Comparison of ENCODE assay signal across 27 cellular contexts in the genomic region with DNA sequence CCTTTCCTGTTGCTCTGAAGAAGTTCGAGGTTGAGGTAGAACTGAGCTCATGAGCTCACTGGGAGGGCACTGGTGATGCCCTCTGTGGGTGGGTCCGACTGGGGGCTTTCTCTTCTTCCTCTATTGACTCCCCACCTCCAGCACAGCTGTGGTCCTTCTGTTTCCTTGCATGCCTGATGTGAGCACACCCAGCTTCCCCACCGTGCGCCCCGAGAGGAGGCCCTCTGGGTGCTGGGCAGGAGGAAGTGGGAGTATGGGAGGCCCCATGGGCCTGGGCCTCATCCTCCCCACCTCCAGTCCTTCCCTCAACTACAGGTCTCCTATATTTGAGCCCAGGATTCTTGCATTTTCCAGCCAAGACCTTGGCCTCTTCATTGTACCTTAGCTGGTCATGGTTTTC. TPM values are rescaled to one million over a fixed set of nuclear protein-coding genes. Genes with fewer than 3 reads are reported as not detected.
DNase-seq lines count a peak whose midpoint lies in the region; ATAC-seq and TF ChIP-seq lines count a peak whose summit lies in the region.
"Had no signal": no experiment of that assay in that cellular context is flagged by ENCODE, and none has a peak within 500 bp of the region (broad histone marks: within the 10 kb centered on the region; RNA-seq: fewer than 3 reads in every experiment).

No MANE protein-coding gene starts in this region.

- no peaks in the 10 kb centered on the region for H3K36me3 ChIP-seq in esophagus squamous epithelium
- H3K36me3 ChIP-seq in stomach = no peaks in the 10 kb centered on the region
- H3K36me3 ChIP-seq in MG63 = peaks cover 19% of the 10 kb centered on the region
- H3K36me3 ChIP-seq: brain microvascular endothelial cell, left ventricle myocardium inferior, right lobe of liver had no signal

- H3K4me1 ChIP-seq in esophagus squamous epithelium (peaks cover 0 to 45% (median 10%) of the 10 kb centered on the region in 3 donors), stomach (peaks cover 6 to 53% (median 22%) of the 10 kb centered on the region in 4 donors)
- H3K4me1 ChIP-seq: right lobe of liver had no signal

- H3K9me3 ChIP-seq in esophagus squamous epithelium = no peaks in the 10 kb centered on the region
- H3K9me3 ChIP-seq in stomach = no peaks in the 10 kb centered on the region
- H3K9me3 ChIP-seq in MG63 = no peaks in the 10 kb centered on the region
- H3K9me3 ChIP-seq: left ventricle myocardium inferior, right lobe of liver had no signal

- TF ChIP-seq CTCF in esophagus squamous epithelium (IDR thresholded peaks at IDR 0.05) (no peak), stomach (IDR thresholded peaks at IDR 0.05) (no peak), GM13976 (IDR thresholded peaks at IDR 0.05; ENCODE audit: borderline replicate concordance, control extremely low read depth, extremely low read depth, insufficient read depth, missing control alignments) (no peak)

- no peak overlapping the region for H3K4me3 ChIP-seq in esophagus squamous epithelium
- no peak overlapping the region for H3K4me3 ChIP-seq in stomach
- no peak overlapping the region for H3K4me3 ChIP-seq in MG63
- H3K4me3 ChIP-seq: left ventricle myocardium inferior, right lobe of liver had no signal

- in situ Hi-C loops in GM13976 (cut with MboI; ENCODE audit: low sequenced_read_pairs, unreplicated experiment) = no loop called here

- no peak for TF ChIP-seq EP300 in stomach (IDR thresholded peaks at IDR 0.05)

- ATAC-seq in GM18511 (IDR thresholded peaks at IDR 0.05; ENCODE audit: unreplicated experiment) = no peak
- ATAC-seq: right lobe of liver, WTC11 had no signal

- H3K27me3 ChIP-seq in esophagus squamous epithelium = peaks cover 0 to 35% (median 0%) of the 10 kb centered on the region in 4 donors
- H3K27me3 ChIP-seq in stomach = peaks cover 0 to 43% (median 29%) of the 10 kb centered on the region in 3 donors
- H3K27me3 ChIP-seq in MG63 = no peaks in the 10 kb centered on the region
- H3K27me3 ChIP-seq: brain microvascular endothelial cell, right lobe of liver had no signal

- peak; percentile 23 for DNase-seq in CD1c-positive myeloid dendritic cell (ENCODE audit: extremely low spot score)
- DNase-seq in MV-4-11 (lab: John Stamatoyannopoulos, UW) = peak; percentile 53
- no peak for DNase-seq in esophagus squamous epithelium (lab: John Stamatoyannopoulos, UW)
- no peak for DNase-seq in stomach
- DNase-seq in GM13976 (ENCODE audit: low spot score) = no peak
- no peak for DNase-seq in MG63
- DNase-seq: activated CD4-positive, alpha-beta T cell treated with anti-CD3 and anti-CD28 coated beads, Interleukin-2, amount 50 U/mL, for 1 hour; activated effector memory CD4-positive, alpha-beta T cell treated with anti-CD3 and anti-CD28 coated beads, Interleukin-2, amount 50 U/mL, for 16 hours; brain microvascular endothelial cell; effector CD8-positive, alpha-beta T cell; EL; foreskin melanocyte; hypothalamus; KG1; left ventricle myocardium inferior; NCI-H524; nephron progenitor cell; right lobe of liver; T-helper 9 cell had no signal

- WGBS in esophagus squamous epithelium, 2 donors = 68 to 71% methylated on average over 5 of the region's 5 CpGs
- 74 to 80% (median 77%) methylated on average over 5 of the region's 5 CpGs for WGBS in stomach, 5 donors

- intact Hi-C loops in esophagus squamous epithelium (cut with DNase I) = no loop called here
- intact Hi-C loops in stomach (cut with DNase I; ENCODE audit: low total_unique reads) = no loop called here

- TF ChIP-seq POLR2A in esophagus squamous epithelium (IDR thresholded peaks at IDR 0.05) = no peak
- TF ChIP-seq POLR2A in stomach (IDR thresholded peaks at IDR 0.05) = no peak

- peak overlapping the region in 3 of 4 donors; percentile 59 to 88 (median 77) for H3K27ac ChIP-seq in esophagus squamous epithelium
- peak overlapping the region in 3 of 5 donors; percentile 84 to 95 (median 90) for H3K27ac ChIP-seq in stomach
- H3K27ac ChIP-seq: brain microvascular endothelial cell, left ventricle myocardium inferior, parathyroid adenoma, right lobe of liver had no signal

RNA-seq across cellular contexts. Expression of gene SPEG, which starts 21.0 kb away (rescaled TPM):
- 10 to 100 TPM in 1 of 4 donors, 1 to 10 TPM in 3; 3.8 to 29.0 (median 5.0) TPM for total RNA-seq in esophagus squamous epithelium
- total RNA-seq in stomach = 100 to 1,000 TPM in 1 of 5 donors, 10 to 100 TPM in 3, 1 to 10 TPM in 1; 7.4 to 106 (median 30.4) TPM
- 10 to 100 TPM in 1 of 3 donors, 1 to 10 TPM in 2; 9.8 to 65.1 (median 9.9) TPM for polyA plus RNA-seq in stomach
- total RNA-seq in MG63 (2014; rRNA removed; shearing (Covaris generic); ENCODE audit: low replicate concordance) = 11.6 and 12.6 TPM in 2 replicates
- polyA plus RNA-seq: CD14-positive monocyte had no signal

RNA-seq across cellular contexts. Expression of gene DES, which starts 37.5 kb away (rescaled TPM):
- total RNA-seq in esophagus squamous epithelium (1,000 to 10,000 TPM in 1 of 4 donors, 100 to 1,000 TPM in 3; 120 to 2,698 (median 303) TPM), stomach (1,000 to 10,000 TPM; 1,078 to 5,539 (median 2,913) TPM)
- polyA plus RNA-seq in stomach = 100 to 1,000 TPM; 122 to 803 (median 204) TPM
- total RNA-seq in MG63 (2014; rRNA removed; shearing (Covaris generic); ENCODE audit: low replicate concordance) = 3.8 and 22.6 TPM in 2 replicates
- total RNA-seq: epithelial cell of proximal tubule had no signal

RNA-seq across cellular contexts. Expression of gene GMPPA, which starts 43.1 kb away (rescaled TPM):
- total RNA-seq in esophagus squamous epithelium = 10 to 100 TPM; 18.1 to 31.1 (median 26.4) TPM
- total RNA-seq in stomach = 100 to 1,000 TPM in 1 of 5 donors, 10 to 100 TPM in 4; 16.5 to 185 (median 24.2) TPM
- 10 to 100 TPM; 29.9 to 84.8 (median 58.2) TPM for polyA plus RNA-seq in stomach
- 61.4 and 89.6 TPM in 2 replicates for total RNA-seq in MG63 (2014; rRNA removed; shearing (Covaris generic); ENCODE audit: low replicate concordance)

RNA-seq across cellular contexts. Expression of gene ASIC4, which starts 58.6 kb away (rescaled TPM):
- total RNA-seq in esophagus squamous epithelium = not detected
- total RNA-seq in stomach = 10 to 100 TPM in 1 of 5 donors, 1 to 10 TPM in 1, not detected in 3; 2.0 to 11.0 TPM
- not detected for polyA plus RNA-seq in stomach
- total RNA-seq in MG63 (2014; rRNA removed; shearing (Covaris generic); ENCODE audit: low replicate concordance) = not detected in 2 replicates
- total RNA-seq: epithelial cell of proximal tubule, H4, left ventricle myocardium inferior, mononuclear cell, right lobe of liver, subcutaneous adipose tissue had no signal
- polyA plus RNA-seq: CD14-positive monocyte had no signal

Comparison
In these comparisons a context has a peak if more than half of its experiments do, and no peak if none do; other contexts are left out.
1. DNase-seq: peak in CD1c-positive myeloid dendritic cell (single experiment) and MV-4-11 (single experiment); none in esophagus squamous epithelium (single experiment), stomach (single experiment), GM13976 (single experiment) and MG63 (single experiment).